In genomic region chr3:170867552-170867951, GRCh38 we compare ENCODE assay signal across 1 cellular context.
TF ChIP-seq lines count a peak whose summit lies in the region.

No MANE protein-coding gene starts in this region.

TF ChIP-seq in HCT116, 20 proteins besides CTCF, POLR2A, EP300 and RAD21 (continued from another document):
- TF ChIP-seq ZBTB33 (IDR thresholded peaks at IDR 0.05; ENCODE audit: extremely low read depth, insufficient replicate concordance, low read length) (no peak), FOSL1 (IDR thresholded peaks at IDR 0.05; ENCODE audit: low read depth) (no peak), MAX (IDR thresholded peaks at IDR 0.05) (no peak), EGR1 (IDR thresholded peaks at IDR 0.05; ENCODE audit: low read depth) (no peak), CBX3 (IDR thresholded peaks at IDR 0.05; ENCODE audit: low read depth) (no peak), ZFX (IDR thresholded peaks at IDR 0.05) (no peak), SP1 (IDR thresholded peaks at IDR 0.05; ENCODE audit: low read depth) (no peak), POLR2AphosphoS5 (IDR thresholded peaks at IDR 0.05; ENCODE audit: low read depth, low read length) (no peak), ATF3 (IDR thresholded peaks at IDR 0.05) (no peak), ELF1 (IDR thresholded peaks at IDR 0.05; ENCODE audit: borderline replicate concordance, low read depth) (no peak), CEBPB (IDR thresholded peaks at IDR 0.05; ENCODE audit: low read depth) (no peak), SRF (IDR thresholded peaks at IDR 0.05; ENCODE audit: low read depth) (no peak)
TF ChIP-seq in HCT116: peak in this region for 0.
